In genomic region chr6:65935412-65935811, GRCh38 we compare ENCODE assay signal across 35 cellular contexts.
DNase-seq lines count a peak whose midpoint lies in the region; ATAC-seq, FAIRE-seq and TF ChIP-seq lines count a peak whose summit lies in the region.
"Had no signal": no experiment of that assay in that cellular context is flagged by ENCODE, and none has a peak within 500 bp of the region (broad histone marks: within the 10 kb centered on the region; RNA-seq: fewer than 3 reads in every experiment).

No MANE protein-coding gene starts in this region.

- H3K36me3 Mint-ChIP-seq in T-helper 17 cell (ENCODE audit: low read depth): no peaks in the 10 kb centered on the region
- H3K36me3 Mint-ChIP-seq in stimulated activated naive B cell treated with anti-CD40 and anti-IgM and Interleukin-4, amounts not matched to agents 10 μg/mL and 1 μg/mL and 100 μg/mL, for 72 hours: no peaks in the 10 kb centered on the region
- H3K36me3 Mint-ChIP-seq: CD14-positive monocyte; CD4-positive, alpha-beta memory T cell; CD4-positive, CD25-positive, alpha-beta regulatory T cell; CD8-positive, alpha-beta memory T cell; CD8-positive, alpha-beta T cell had no signal

- no peak for FAIRE-seq in HepG2 (lab: Jason Lieb, UNC)
- FAIRE-seq: A204.1, A549, D721Med had no signal

- no peak overlapping the region for H4K5ac ChIP-seq in IMR-90 (ENCODE audit: low read depth, low read length)

- H3K9me1 ChIP-seq in IMR-90 (ENCODE audit: insufficient read depth, low read length): no peaks in the 10 kb centered on the region

- H3K27ac ChIP-seq in HepG2 (ENCODE audit: extremely low read length, insufficient read depth, low read length): no peak overlapping the region
- H3K27ac ChIP-seq in right lobe of liver: no peak overlapping the region
- H3K27ac ChIP-seq in IMR-90 (ENCODE audit: insufficient read depth, low read length): no peak overlapping the region
- H3K27ac ChIP-seq: 22Rv1; A549; BLaER1; BLaER1 treated with 17β-estradiol and CSF1 and Interleukin-3, amounts not matched to agents 10 nM and 100 nM; C4-2B had no signal

- no peaks in the 10 kb centered on the region for H3K9me3 ChIP-seq in HepG2 (ENCODE audit: low read length)
- no peaks in the 10 kb centered on the region for H3K9me3 ChIP-seq in right lobe of liver
- peaks cover 9% of the 10 kb centered on the region for H3K9me3 ChIP-seq in IMR-90 (ENCODE audit: control insufficient read depth, insufficient read depth, low read length)
- H3K9me3 ChIP-seq in T-helper 17 cell (ENCODE audit: control insufficient read depth, low read length, poor library complexity, severe bottlenecking): no peaks in the 10 kb centered on the region
- H3K9me3 ChIP-seq: A549, BE2C, Caco-2 had no signal

- H4K20me1 ChIP-seq in HepG2 (ENCODE audit: insufficient read depth, low read length): no peaks in the 10 kb centered on the region
- no peaks in the 10 kb centered on the region for H4K20me1 ChIP-seq in IMR-90 (ENCODE audit: insufficient read depth, low read length)
- H4K20me1 ChIP-seq: BLaER1; BLaER1 treated with 17β-estradiol and CSF1 and Interleukin-3, amounts not matched to agents 10 nM and 100 nM had no signal

- TF ChIP-seq EP300 in HepG2 (IDR thresholded peaks at IDR 0.05; ENCODE audit: low read depth in 2 of 2, low read length in 2 of 2) (no peak), HepG2 (CRISPR knock-in tag; IDR thresholded peaks at IDR 0.05; ENCODE audit: borderline replicate concordance) (no peak)

- H3K14ac ChIP-seq in IMR-90 (replicated peaks; ENCODE audit: low read depth, low read length): no peak overlapping the region

- no peak overlapping the region for H3K27ac Mint-ChIP-seq in T-helper 17 cell
- no peak overlapping the region for H3K27ac Mint-ChIP-seq in stimulated activated naive B cell treated with anti-CD40 and anti-IgM and Interleukin-4, amounts not matched to agents 10 μg/mL and 1 μg/mL and 100 μg/mL, for 72 hours
- H3K27ac Mint-ChIP-seq: B cell; CD14-positive monocyte; CD4-positive, alpha-beta memory T cell; CD4-positive, alpha-beta T cell; CD4-positive, CD25-positive, alpha-beta regulatory T cell; CD8-positive, alpha-beta memory T cell; CD8-positive, alpha-beta T cell had no signal

- ATAC-seq in HepG2 (no peak), right lobe of liver (no peak), IMR-90 (ENCODE audit: low read depth) (no peak), T-helper 17 cell (no peak)
- ATAC-seq in stimulated activated naive B cell treated with anti-CD40 and anti-IgM and Interleukin-4, amounts not matched to agents 10 μg/mL and 1 μg/mL and 100 μg/mL, for 72 hours (replicated peaks): no peak
- ATAC-seq: A549; CD8-positive, alpha-beta T cell had no signal

- H4K8ac ChIP-seq in IMR-90 (ENCODE audit: low read depth in 2 of 2, low read length in 2 of 2): no peak overlapping the region

- H2BK120ac ChIP-seq in IMR-90 (ENCODE audit: low read depth, low read length): no peak overlapping the region

- no peak overlapping the region for H2BK5ac ChIP-seq in IMR-90 (ENCODE audit: low read depth, low read length, poor library complexity, severe bottlenecking)

- CTCF ChIA-PET in HepG2 (lab: Yijun Ruan, JAX; ENCODE audit: low intra/inter-chr PET ratio, low total read pairs): no interaction called here
- CTCF ChIA-PET in IMR-90 (lab: Yijun Ruan, JAX): no interaction called here

- no peaks in the 10 kb centered on the region for H3K36me3 ChIP-seq in HepG2 (replicated peaks in 1 of 2; ENCODE audit: control insufficient read depth in 1 of 2, insufficient read depth in 2 of 2, low read length in 2 of 2)
- H3K36me3 ChIP-seq in right lobe of liver: no peaks in the 10 kb centered on the region
- no peaks in the 10 kb centered on the region for H3K36me3 ChIP-seq in IMR-90 (ENCODE audit: control insufficient read depth, insufficient read depth, low read length)
- H3K36me3 ChIP-seq: BE2C; BLaER1; BLaER1 treated with 17β-estradiol and CSF1 and Interleukin-3, amounts not matched to agents 10 nM and 100 nM had no signal

- H3K23ac ChIP-seq in IMR-90 (ENCODE audit: low read depth, low read length): no peak overlapping the region

- H4K91ac ChIP-seq in IMR-90 (ENCODE audit: insufficient read depth, low read depth, low read length): no peak overlapping the region

- H3K79me2 ChIP-seq in HepG2 (ENCODE audit: insufficient read depth, low read length): no peaks in the 10 kb centered on the region

- H2AK9ac ChIP-seq in IMR-90 (replicated peaks; ENCODE audit: low read depth, low read length, poor library complexity): no peak overlapping the region

- in situ Hi-C loops in HepG2 (cut with HindIII; ENCODE audit: extremely low pct_ligation_motif_present, low pct_unique_long_range_greater_than_20kb): no loop called here
- in situ Hi-C loops in IMR-90 (cut with MboI; ENCODE audit: low sequenced_read_pairs): no loop called here

- H3K27me3 Mint-ChIP-seq in T-helper 17 cell: no peaks in the 10 kb centered on the region
- no peaks in the 10 kb centered on the region for H3K27me3 Mint-ChIP-seq in stimulated activated naive B cell treated with anti-CD40 and anti-IgM and Interleukin-4, amounts not matched to agents 10 μg/mL and 1 μg/mL and 100 μg/mL, for 72 hours
- H3K27me3 Mint-ChIP-seq: B cell; CD4-positive, alpha-beta memory T cell; CD4-positive, alpha-beta T cell; CD4-positive, CD25-positive, alpha-beta regulatory T cell; CD8-positive, alpha-beta memory T cell had no signal

- H3K4me3 ChIP-seq in HepG2 (replicated peaks in 1 of 3; ENCODE audit: insufficient read depth in 1 of 3, low read depth in 2 of 3, low read length in 3 of 3) (no peak overlapping the region), right lobe of liver (no peak overlapping the region), IMR-90 (ENCODE audit: insufficient read depth, low read depth, low read length) (no peak overlapping the region)
- H3K4me3 ChIP-seq: A549; BLaER1; BLaER1 treated with 17β-estradiol and CSF1 and Interleukin-3, amounts not matched to agents 10 nM and 100 nM had no signal

- no peak overlapping the region for H3K9ac ChIP-seq in HepG2 (ENCODE audit: insufficient read depth, low read depth, low read length)
- no peak overlapping the region for H3K9ac ChIP-seq in IMR-90 (ENCODE audit: low read depth, low read length)
- H3K9ac ChIP-seq: BLaER1; BLaER1 treated with 17β-estradiol and CSF1 and Interleukin-3, amounts not matched to agents 10 nM and 100 nM had no signal

- no peak overlapping the region for H3K18ac ChIP-seq in IMR-90 (ENCODE audit: low read depth, low read length)

- BruUV-seq in HepG2 (replicated peaks; lab: Mats Ljungman, UMichigan): no TSS peak
- no TSS peak for BruUV-seq in IMR-90 (replicated peaks; lab: Mats Ljungman, UMichigan)

- no peak overlapping the region for H3K4ac ChIP-seq in IMR-90 (ENCODE audit: low read depth, low read length)

- intact Hi-C loops in HepG2 (cut with micrococcal nuclease; ENCODE audit: unreplicated experiment) (no loop called here), right lobe of liver (cut with DNase I) (no loop called here), IMR-90 (cut with micrococcal nuclease) (no loop called here)

- H2BK20ac ChIP-seq in IMR-90 (ENCODE audit: low read depth, low read length): no peak overlapping the region

- dilution Hi-C loops in IMR-90 (cut with HindIII; ENCODE audit: low sequenced_read_pairs, unreplicated experiment): no loop called here

- TF ChIP-seq RAD21 in HepG2 (CRISPR knock-in tag; IDR thresholded peaks at IDR 0.05) (no peak), IMR-90 (IDR thresholded peaks at IDR 0.05; ENCODE audit: low read length) (no peak)

- no peak overlapping the region for H3K4me3 Mint-ChIP-seq in T-helper 17 cell
- no peak overlapping the region for H3K4me3 Mint-ChIP-seq in stimulated activated naive B cell treated with anti-CD40 and anti-IgM and Interleukin-4, amounts not matched to agents 10 μg/mL and 1 μg/mL and 100 μg/mL, for 72 hours
- H3K4me3 Mint-ChIP-seq: B cell; CD14-positive monocyte; CD4-positive, alpha-beta memory T cell; CD4-positive, alpha-beta T cell; CD4-positive, CD25-positive, alpha-beta regulatory T cell; CD8-positive, alpha-beta memory T cell; CD8-positive, alpha-beta T cell had no signal

- peaks cover 0 to 5% of the 10 kb centered on the region in 2 donors for H3K9me3 Mint-ChIP-seq in stimulated activated naive B cell treated with anti-CD40 and anti-IgM and Interleukin-4, amounts not matched to agents 10 μg/mL and 1 μg/mL and 100 μg/mL, for 72 hours

- TF ChIP-seq CTCF in HepG2 (CRISPR knock-in tag; IDR thresholded peaks at IDR 0.05) (no peak), right lobe of liver (IDR thresholded peaks at IDR 0.05) (no peak), IMR-90 (conservative IDR thresholded peaks at IDR 0.05; ENCODE audit: low read depth, low read length) (no peak)

- H2BK15ac ChIP-seq in IMR-90 (ENCODE audit: low read depth, low read length): no peak overlapping the region

- H3K56ac ChIP-seq in IMR-90 (ENCODE audit: extremely low read depth, insufficient read depth, low read length): no peak overlapping the region

- H2AK5ac ChIP-seq in IMR-90 (ENCODE audit: low read depth, low read length): no peak overlapping the region

- H3K4me1 Mint-ChIP-seq in T-helper 17 cell: no peaks in the 10 kb centered on the region
- no peaks in the 10 kb centered on the region for H3K4me1 Mint-ChIP-seq in stimulated activated naive B cell treated with anti-CD40 and anti-IgM and Interleukin-4, amounts not matched to agents 10 μg/mL and 1 μg/mL and 100 μg/mL, for 72 hours
- H3K4me1 Mint-ChIP-seq: B cell; CD14-positive monocyte; CD4-positive, alpha-beta memory T cell; CD4-positive, CD25-positive, alpha-beta regulatory T cell; CD8-positive, alpha-beta memory T cell had no signal

- POLR2A ChIA-PET in HepG2 (lab: Yijun Ruan, JAX): no interaction called here
- POLR2A ChIA-PET in IMR-90 (lab: Charles Lee; ENCODE audit: unreplicated experiment): no interaction called here

- no peaks in the 10 kb centered on the region for H3K79me1 ChIP-seq in IMR-90 (ENCODE audit: low read depth in 1 of 2, low read length in 2 of 2)

- TF ChIP-seq POLR2A in HepG2 (IDR thresholded peaks at IDR 0.05; ENCODE audit: insufficient read depth in 1 of 2, low read depth in 2 of 2, low read length in 2 of 2) (no peak), right lobe of liver (IDR thresholded peaks at IDR 0.05) (no peak), IMR-90 (IDR thresholded peaks at IDR 0.05; ENCODE audit: low read depth, low read length) (no peak)

- no peak overlapping the region for H3K4me2 ChIP-seq in HepG2 (ENCODE audit: low read depth, low read length)
- no peak overlapping the region for H3K4me2 ChIP-seq in IMR-90 (ENCODE audit: low read depth, low read length)
- H3K4me2 ChIP-seq: A549; BLaER1; BLaER1 treated with 17β-estradiol and CSF1 and Interleukin-3, amounts not matched to agents 10 nM and 100 nM had no signal

- H2AFZ ChIP-seq in HepG2 (ENCODE audit: low read length) (no peak overlapping the region), IMR-90 (replicated peaks; ENCODE audit: low read length, poor library complexity) (no peak overlapping the region)

- 0% methylated on average over 1 of the region's 1 CpG for WGBS in HepG2 (ENCODE audit: low lambda C conversion rate)
- 43% methylated on average over 1 of the region's 1 CpG for WGBS in right lobe of liver (ENCODE audit: insufficient coverage, low coverage, low lambda C conversion rate, missing lambda C conversion rate)
- no CpG with 5 or more reads among the region's 1 CpG for WGBS in IMR-90 (ENCODE audit: extremely low coverage in 2 of 2, insufficient read length in 1 of 2), 2 experiments

- DNase-seq in HepG2 (ENCODE audit: low spot score) (no peak), right lobe of liver (no peak), IMR-90 (no peak), foreskin melanocyte (peak; percentile 21), T-helper 17 cell (no peak)
- no peak for DNase-seq in stimulated activated naive B cell treated with anti-CD40 and anti-IgM and Interleukin-4, amounts not matched to agents 10 μg/mL and 1 μg/mL and 100 μg/mL, for 72 hours
- DNase-seq: 8988T; ACHN; AML-193; BE2C; C1 segment of cervical spinal cord; Caco-2; Calu3; CD4-positive, alpha-beta memory T cell; CD4-positive, alpha-beta T cell; CD4-positive, CD25-positive, alpha-beta regulatory T cell; CD8-positive, alpha-beta memory T cell; CD8-positive, alpha-beta T cell; COR-L47; DMS 273 treated with DMSO at 0.1 percent for 48 hours; DMS153; DMS53; DMS79; DMS79 treated with DMSO at 0.1 percent for 48 hours; DND-41; EL had no signal

- H3K4me1 ChIP-seq in HepG2 (ENCODE audit: insufficient read depth, low read length) (no peaks in the 10 kb centered on the region), right lobe of liver (no peaks in the 10 kb centered on the region), IMR-90 (ENCODE audit: control insufficient read depth, insufficient read depth, low read length) (no peaks in the 10 kb centered on the region)
- H3K4me1 ChIP-seq: BE2C; BLaER1; BLaER1 treated with 17β-estradiol and CSF1 and Interleukin-3, amounts not matched to agents 10 nM and 100 nM; Caco-2 had no signal

- H3K27me3 ChIP-seq in HepG2 (ENCODE audit: control insufficient read depth in 1 of 2, insufficient read depth in 2 of 2, low read length in 2 of 2): no peaks in the 10 kb centered on the region
- no peaks in the 10 kb centered on the region for H3K27me3 ChIP-seq in right lobe of liver
- no peaks in the 10 kb centered on the region for H3K27me3 ChIP-seq in IMR-90 (ENCODE audit: control insufficient read depth, insufficient read depth, low read length)
- H3K27me3 ChIP-seq: BE2C; BLaER1; BLaER1 treated with 17β-estradiol and CSF1 and Interleukin-3, amounts not matched to agents 10 nM and 100 nM had no signal
